ENCODE assay signal across 16 cellular contexts in genomic region chr16:23058576-23058975, GRCh38.
"Had no signal": no experiment of that assay in that cellular context is flagged by ENCODE, and none has a peak within 500 bp of the region (broad histone marks: within the 10 kb centered on the region; RNA-seq: fewer than 3 reads in every experiment).

No MANE protein-coding gene starts in this region.

- H3K9me3 ChIP-seq: mucosa of descending colon, spleen, tibial artery had no signal

- ATAC-seq: activated T-cell treated with anti-CD3 and anti-CD28 coated beads, Interleukin-2, amount 50 U/mL, for 4 hours; mucosa of descending colon had no signal

- H3K36me3 ChIP-seq: spleen, tibial artery had no signal

- DNase-seq: activated CD4-positive, alpha-beta T cell treated with anti-CD3 and anti-CD28 coated beads for 1 hour; activated CD8-positive, alpha-beta memory T cell treated with anti-CD3 and anti-CD28 coated beads, Interleukin-2, amount 50 U/mL, for 4 hours; activated naive CD4-positive, alpha-beta T cell treated with Interleukin-2 at 50 U/mL for 16 hours; activated naive CD8-positive, alpha-beta T cell treated with anti-CD3 and anti-CD28 coated beads for 36 hours; activated T-cell treated with anti-CD3 and anti-CD28 coated beads, Interleukin-2, amount 50 U/mL, for 4 hours; cerebellar nuclear complex; cortex of kidney; glutamatergic neuron; mesenchymal stem cell; mucosa of descending colon; spleen; stimulated activated CD4-positive, alpha-beta T cell treated with anti-CD3 and anti-CD28 coated beads, Interleukin-4, amount 100 ng/mL, for 24 hours; stimulated activated naive CD4-positive, alpha-beta T cell treated with Interleukin-2 at 50 U/mL for 16 hours; T-helper 1 cell; tibial artery had no signal

- H3K4me1 ChIP-seq: tibial artery had no signal

- H3K27ac ChIP-seq: epithelial cell of prostate, spleen, tibial artery had no signal

- H3K4me3 ChIP-seq: mucosa of descending colon, spleen, tibial artery had no signal
